10 cellular contexts compared by ENCODE assay signal in genomic region chr9:72577212-72577753, GRCh38. TPM values are rescaled to one million over a fixed set of nuclear protein-coding genes. Genes with fewer than 3 reads are reported as not detected.
DNase-seq lines count a peak whose midpoint lies in the region; ATAC-seq, FAIRE-seq and TF ChIP-seq lines count a peak whose summit lies in the region.
"Had no signal": no experiment of that assay in that cellular context is flagged by ENCODE, and none has a peak within 500 bp of the region (broad histone marks: within the 10 kb centered on the region; RNA-seq: fewer than 3 reads in every experiment).

No MANE protein-coding gene starts in this region.

- DNase-seq in AG04450 (ENCODE audit: low read depth, low spot score): peak; percentile 50
- peak; percentile 58 for DNase-seq in NCI-H2029 (lab: John Stamatoyannopoulos, UW)
- no peak for DNase-seq in dorsolateral prefrontal cortex
- no peak for DNase-seq in frontal cortex (ENCODE audit: low spot score in 2 of 2)
- no peak for DNase-seq in D721Med (ENCODE audit: insufficient read length, low spot score)
- DNase-seq in CD14-positive monocyte (ENCODE audit: low spot score): no peak
- DNase-seq: SW 1271 had no signal

- peak overlapping the region in 2 of 7 donors; percentile 4 to 10 for H3K27ac Mint-ChIP-seq in CD14-positive monocyte

- intact Hi-C loops in dorsolateral prefrontal cortex (cut with DNase I) (no loop called here), CD14-positive monocyte (cut with micrococcal nuclease) (no loop called here)

- peaks cover 14% of the 10 kb centered on the region for H3K4me1 Mint-ChIP-seq in CD14-positive monocyte

- H3K9me3 ChIP-seq in AG04450 (ENCODE audit: control insufficient read depth, insufficient read depth, low read length): no peaks in the 10 kb centered on the region
- no peaks in the 10 kb centered on the region for H3K9me3 ChIP-seq in muscle layer of colon (ENCODE audit: low read length)

- no peaks in the 10 kb centered on the region for H3K36me3 Mint-ChIP-seq in CD14-positive monocyte

- H3K27me3 ChIP-seq in AG04450 (ENCODE audit: control insufficient read depth, insufficient read depth, low read length) (no peaks in the 10 kb centered on the region), dorsolateral prefrontal cortex (no peaks in the 10 kb centered on the region), muscle layer of colon (ENCODE audit: control insufficient read depth in 1 of 2, insufficient read depth in 2 of 2, low read length in 2 of 2) (no peaks in the 10 kb centered on the region)

- H3K9ac ChIP-seq in muscle layer of colon (ENCODE audit: low read length): no peak overlapping the region

- TF ChIP-seq CTCF in AG04450 (IDR thresholded peaks at IDR 0.05; ENCODE audit: low read depth, low read length) (no peak), dorsolateral prefrontal cortex (IDR thresholded peaks at IDR 0.05 in 54 of 56, conservative IDR thresholded peaks at IDR 0.05 in 2 of 56; ENCODE audit: low read depth in 1 of 56, partially characterized antibody in 56 of 56) (no peak), D721Med (IDR thresholded peaks at IDR 0.05; ENCODE audit: insufficient read depth, missing control alignments) (no peak), CD14-positive monocyte (IDR thresholded peaks at IDR 0.05) (no peak)

- peak overlapping the region; percentile 54 for H3K27ac ChIP-seq in AG04450 (ENCODE audit: low read depth, low read length)
- H3K27ac ChIP-seq in dorsolateral prefrontal cortex: peak overlapping the region in 31 of 59 donors; percentile 3 to 70 (median 43)
- H3K27ac ChIP-seq in muscle layer of colon (ENCODE audit: low read depth, low read length): peak overlapping the region; percentile 8

- FAIRE-seq in frontal cortex (lab: Jason Lieb, UNC) (no peak), D721Med (lab: Jason Lieb, UNC) (no peak)

- POLR2A ChIA-PET in AG04450 (lab: Yijun Ruan, JAX): interaction anchor here (0.6 to 1.7 kb wide), 7 partner anchors 8 to 212 kb away, joined by 3 to 27 read pairs (median 4); partner anchors contain the start of gene ZFAND5

- H3K9me3 Mint-ChIP-seq in CD14-positive monocyte: peaks cover 0 to 5% (median 0%) of the 10 kb centered on the region in 7 donors
- H3K9me3 Mint-ChIP-seq: dendritic cell treated with granulocyte-macrophage colony-stimulating factor and Interleukin-4, amounts not matched to agents 40 ng/mL and 50 ng/mL, for 4 days had no signal

- H3K27me3 Mint-ChIP-seq in CD14-positive monocyte (ENCODE audit: low read depth in 3 of 3): peaks cover 1 to 3% (median 2%) of the 10 kb centered on the region in 3 donors
- H3K27me3 Mint-ChIP-seq: dendritic cell treated with granulocyte-macrophage colony-stimulating factor and Interleukin-4, amounts not matched to agents 40 ng/mL and 50 ng/mL, for 4 days had no signal

- H3K4me1 ChIP-seq in muscle layer of colon (ENCODE audit: insufficient read depth, low read length): peaks cover 17% of the 10 kb centered on the region

- H3K4me3 ChIP-seq in AG04450 (ENCODE audit: low read depth, low read length) (no peak overlapping the region), dorsolateral prefrontal cortex (peak overlapping the region in 3 of 59 donors; percentile 3 to 44 (median 10)), muscle layer of colon (ENCODE audit: low read depth in 1 of 2, low read length in 2 of 2) (no peak overlapping the region)

- CTCF ChIA-PET in AG04450 (lab: Charles Lee): interaction anchor here (0.9 to 2.8 kb wide), 3 partner anchors 15 to 214 kb away, joined by 3 to 8 read pairs (median 4); no protein-coding TSS in a partner anchor

- no peaks in the 10 kb centered on the region for H3K36me3 ChIP-seq in muscle layer of colon (ENCODE audit: insufficient read depth, low read length)

- no peak for ATAC-seq in GM18520 (IDR thresholded peaks at IDR 0.05; ENCODE audit: unreplicated experiment)

- H3K4me3 Mint-ChIP-seq in CD14-positive monocyte: no peak overlapping the region
- H3K4me3 Mint-ChIP-seq: dendritic cell treated with granulocyte-macrophage colony-stimulating factor and Interleukin-4, amounts not matched to agents 40 ng/mL and 50 ng/mL, for 4 days had no signal

RNA-seq across cellular contexts. Expression of gene TMC1, which starts 55.9 kb away (rescaled TPM):
- polyA plus RNA-seq in AG04450 (2011; rRNA removed) (0.11 TPM in 1 of 2 replicates, not detected in the other), CD14-positive monocyte (under 1 TPM; 0.40 to 0.55 TPM)
- polyA minus RNA-seq in AG04450 (2011; rRNA and poly(A)+ RNA removed): 0.39 TPM in 1 of 2 replicates, not detected in the other
- total RNA-seq in dorsolateral prefrontal cortex (1 to 10 TPM in 93 of 120 experiments, under 1 TPM in 27; 0.21 to 6.0 (median 1.5) TPM), frontal cortex (0.82 TPM)

Comparison
In these comparisons a context has a peak if more than half of its experiments do, and no peak if none do; other contexts are left out.
1. DNase-seq: peak in AG04450 (single experiment) and NCI-H2029 (single experiment); none in dorsolateral prefrontal cortex (0 of 10), frontal cortex (0 of 2), D721Med (single experiment) and CD14-positive monocyte (single experiment).
2. Peak in every context shown above with its lines, with median percentiles within 50 percentile points of each other: H3K27ac ChIP-seq.